In genomic region chr2:43823751-43824150, GRCh38 we compare ENCODE assay signal across 38 cellular contexts. TPM values are rescaled to one million over a fixed set of nuclear protein-coding genes. Genes with fewer than 3 reads are reported as not detected.
"Had no signal": no experiment of that assay in that cellular context is flagged by ENCODE, and none has a peak within 500 bp of the region (broad histone marks: within the 10 kb centered on the region; RNA-seq: fewer than 3 reads in every experiment).

No MANE protein-coding gene starts in this region.

- H3K27ac Mint-ChIP-seq: activated B cell treated with CpG ODN at 0.5 μM for 24 hours; activated CD4-positive, alpha-beta memory T cell treated with anti-CD3 and anti-CD28 coated beads for 36 hours; activated CD4-positive, alpha-beta T cell treated with anti-CD3 and anti-CD28 coated beads, Interleukin-2, amount 10 ng/mL, durations not matched to agents 24 days and 14 days; activated CD8-positive, alpha-beta T cell treated with anti-CD3 and anti-CD28 coated beads for 36 hours; activated naive CD4-positive, alpha-beta T cell treated with anti-CD3 and anti-CD28 coated beads for 36 hours; activated naive CD4-positive, alpha-beta T cell treated with anti-CD3 and anti-CD28 coated beads, Interleukin-2, amount 50 U/mL, for 72 hours; activated naive CD8-positive, alpha-beta T cell treated with anti-CD3 and anti-CD28 coated beads for 36 hours; activated T-cell treated with anti-CD3 and anti-CD28 coated beads, Interleukin-2, amount 50 U/mL, for 72 hours; activated T-helper 1 cell treated with anti-CD3 and anti-CD28 coated beads, Interleukin-12 subunit alpha, Interleukin-12 subunit beta, Interleukin-2, Interleukin-4 antibody, amounts not matched to agents 30 ng/mL and 10 ng/mL and 1 ng/mL, durations not matched to agents 14 hours and 24 hours and 36 hours; activated T-helper 17 cell treated with anti-CD3 and anti-CD28 coated beads, Interleukin-2, amount 50 U/mL, for 72 hours; T-helper 1 cell treated with Interleukin-12 subunit alpha and Interleukin-12 subunit beta and Interleukin-4 antibody, amounts not matched to agents 30 μg/mL and 1 μg/mL, for 36 hours; T-helper 2 cell treated with Interferon-gamma antibody and Interleukin-4, amounts not matched to agents 5 μg/mL and 100 μg/mL, for 36 hours had no signal

- H3K27me3 ChIP-seq: adrenal gland, body of pancreas, brain microvascular endothelial cell, breast epithelium had no signal

- H3K36me3 Mint-ChIP-seq: activated CD4-positive, alpha-beta memory T cell treated with anti-CD3 and anti-CD28 coated beads for 36 hours; activated naive CD4-positive, alpha-beta T cell treated with anti-CD3 and anti-CD28 coated beads, Interleukin-2, amount 50 U/mL, for 72 hours; activated naive CD8-positive, alpha-beta T cell treated with anti-CD3 and anti-CD28 coated beads for 36 hours had no signal

- H3K36me3 ChIP-seq: adrenal gland, brain microvascular endothelial cell, breast epithelium had no signal

- DNase-seq: activated B cell treated with CpG ODN at 0.5 μM for 24 hours; activated CD4-positive, alpha-beta memory T cell treated with anti-CD3 and anti-CD28 coated beads for 36 hours; activated CD4-positive, alpha-beta T cell treated with anti-CD3 and anti-CD28 coated beads for 4 hours; activated CD4-positive, alpha-beta T cell treated with anti-CD3 and anti-CD28 coated beads, Interleukin-2, amount 10 ng/mL, durations not matched to agents 24 days and 14 days; activated CD4-positive, alpha-beta T cell treated with anti-CD3 and anti-CD28 coated beads, Interleukin-2, amount 50 U/mL, for 1 hour; activated CD4-positive, alpha-beta T cell treated with anti-CD3 and anti-CD28 coated beads, Interleukin-2, amount 50 U/mL, for 4 hours; activated CD4-positive, CD25-positive, alpha-beta regulatory T cell treated with anti-CD3 and anti-CD28 coated beads, Interleukin-2, amount 50 U/mL, for 72 hours; activated CD8-positive, alpha-beta T cell treated with anti-CD3 and anti-CD28 coated beads for 36 hours; activated effector memory CD4-positive, alpha-beta T cell treated with anti-CD3 and anti-CD28 coated beads, Interleukin-2, amount 50 U/mL, for 16 hours; activated gamma-delta T cell treated with Interleukin-2 at 50 U/mL for 16 hours; activated naive CD4-positive, alpha-beta T cell; activated naive CD4-positive, alpha-beta T cell treated with anti-CD3 and anti-CD28 coated beads for 36 hours; activated naive CD4-positive, alpha-beta T cell treated with anti-CD3 and anti-CD28 coated beads, Interleukin-2, amount 50 U/mL, for 16 hours; activated naive CD8-positive, alpha-beta T cell treated with anti-CD3 and anti-CD28 coated beads for 36 hours; activated T-cell treated with anti-CD3 and anti-CD28 coated beads for 4 hours; activated T-cell treated with anti-CD3 and anti-CD28 coated beads, Interleukin-2, amount 50 U/mL, for 1 hour; activated T-cell treated with anti-CD3 and anti-CD28 coated beads, Interleukin-2, amount 50 U/mL, for 4 hours; activated T-cell treated with anti-CD3 and anti-CD28 coated beads, Interleukin-2, amount 50 U/mL, for 72 hours; amniotic stem cell; aorta; body of pancreas; brain microvascular endothelial cell; central memory CD4-positive, alpha-beta T cell; T-helper 2 cell; T-helper 9 cell had no signal

- H3K9me3 ChIP-seq: adrenal gland, body of pancreas, breast epithelium had no signal

- H3K4me3 Mint-ChIP-seq: activated B cell treated with CpG ODN at 0.5 μM for 24 hours; activated CD4-positive, alpha-beta memory T cell treated with anti-CD3 and anti-CD28 coated beads for 36 hours; activated CD4-positive, alpha-beta T cell treated with anti-CD3 and anti-CD28 coated beads, Interleukin-2, amount 10 ng/mL, durations not matched to agents 24 days and 14 days; activated CD8-positive, alpha-beta T cell treated with anti-CD3 and anti-CD28 coated beads for 36 hours; activated naive CD4-positive, alpha-beta T cell treated with anti-CD3 and anti-CD28 coated beads for 36 hours; activated naive CD8-positive, alpha-beta T cell treated with anti-CD3 and anti-CD28 coated beads for 36 hours; activated T-cell treated with anti-CD3 and anti-CD28 coated beads, Interleukin-2, amount 50 U/mL, for 4 hours; activated T-cell treated with anti-CD3 and anti-CD28 coated beads, Interleukin-2, amount 50 U/mL, for 72 hours; activated T-helper 1 cell treated with anti-CD3 and anti-CD28 coated beads, Interleukin-12 subunit alpha, Interleukin-12 subunit beta, Interleukin-2, Interleukin-4 antibody, amounts not matched to agents 30 ng/mL and 10 ng/mL and 1 ng/mL, durations not matched to agents 14 hours and 24 hours and 36 hours; activated T-helper 17 cell treated with anti-CD3 and anti-CD28 coated beads, Interleukin-2, amount 50 U/mL, for 72 hours; T-helper 1 cell treated with Interleukin-12 subunit alpha and Interleukin-12 subunit beta and Interleukin-4 antibody, amounts not matched to agents 30 μg/mL and 1 μg/mL, for 36 hours; T-helper 2 cell treated with Interferon-gamma antibody and Interleukin-4, amounts not matched to agents 5 μg/mL and 100 μg/mL, for 36 hours had no signal

- H3K27ac ChIP-seq: body of pancreas, brain microvascular endothelial cell, breast epithelium, VCaP had no signal

- ATAC-seq: activated CD8-positive, alpha-beta T cell treated with anti-CD3 and anti-CD28 coated beads for 36 hours; activated naive CD4-positive, alpha-beta T cell treated with anti-CD3 and anti-CD28 coated beads, Interleukin-2, amount 50 U/mL, for 72 hours; activated T-cell treated with anti-CD3 and anti-CD28 coated beads, Interleukin-2, amount 50 U/mL, for 4 hours; activated T-cell treated with anti-CD3 and anti-CD28 coated beads, Interleukin-2, amount 50 U/mL, for 72 hours; activated T-helper 17 cell treated with anti-CD3 and anti-CD28 coated beads, Interleukin-2, amount 50 U/mL, for 72 hours; body of pancreas had no signal

- H3K4me3 ChIP-seq: adrenal gland, body of pancreas, breast epithelium had no signal

- H3K4me1 Mint-ChIP-seq: activated CD4-positive, alpha-beta T cell treated with anti-CD3 and anti-CD28 coated beads, Interleukin-2, amount 10 ng/mL, durations not matched to agents 24 days and 14 days; activated naive CD8-positive, alpha-beta T cell treated with anti-CD3 and anti-CD28 coated beads for 36 hours; activated T-helper 17 cell treated with anti-CD3 and anti-CD28 coated beads, Interleukin-2, amount 50 U/mL, for 72 hours had no signal

- H3K9me3 Mint-ChIP-seq: activated B cell treated with CpG ODN at 0.5 μM for 24 hours; activated CD4-positive, alpha-beta memory T cell treated with anti-CD3 and anti-CD28 coated beads for 36 hours; activated CD4-positive, alpha-beta T cell treated with anti-CD3 and anti-CD28 coated beads, Interleukin-2, amount 10 ng/mL, durations not matched to agents 24 days and 14 days; activated CD8-positive, alpha-beta T cell treated with anti-CD3 and anti-CD28 coated beads for 36 hours; activated naive CD4-positive, alpha-beta T cell treated with anti-CD3 and anti-CD28 coated beads for 36 hours; activated naive CD8-positive, alpha-beta T cell treated with anti-CD3 and anti-CD28 coated beads for 36 hours; activated T-cell treated with anti-CD3 and anti-CD28 coated beads, Interleukin-2, amount 50 U/mL, for 4 hours; activated T-cell treated with anti-CD3 and anti-CD28 coated beads, Interleukin-2, amount 50 U/mL, for 72 hours; activated T-helper 1 cell treated with anti-CD3 and anti-CD28 coated beads, Interleukin-12 subunit alpha, Interleukin-12 subunit beta, Interleukin-2, Interleukin-4 antibody, amounts not matched to agents 30 ng/mL and 10 ng/mL and 1 ng/mL, durations not matched to agents 14 hours and 24 hours and 36 hours; activated T-helper 17 cell treated with anti-CD3 and anti-CD28 coated beads, Interleukin-2, amount 50 U/mL, for 72 hours; T-helper 1 cell treated with Interleukin-12 subunit alpha and Interleukin-12 subunit beta and Interleukin-4 antibody, amounts not matched to agents 30 μg/mL and 1 μg/mL, for 36 hours; T-helper 2 cell treated with Interferon-gamma antibody and Interleukin-4, amounts not matched to agents 5 μg/mL and 100 μg/mL, for 36 hours had no signal

- FAIRE-seq: astrocyte, TTC549 had no signal

- H3K4me1 ChIP-seq: breast epithelium had no signal

RNA-seq across cellular contexts. Expression of gene ABCG5, which starts 14.9 kb away (rescaled TPM):
- total RNA-seq: activated B cell treated with CpG ODN at 0.5 μM for 24 hours; activated CD4-positive, alpha-beta memory T cell treated with anti-CD3 and anti-CD28 coated beads for 36 hours; activated CD4-positive, alpha-beta T cell treated with anti-CD3 and anti-CD28 coated beads, Interleukin-2, amount 10 ng/mL, durations not matched to agents 24 days and 14 days; activated CD8-positive, alpha-beta memory T cell treated with anti-CD3 and anti-CD28 coated beads for 36 hours; activated CD8-positive, alpha-beta T cell treated with anti-CD3 and anti-CD28 coated beads for 36 hours; activated naive CD4-positive, alpha-beta T cell treated with anti-CD3 and anti-CD28 coated beads for 36 hours; activated naive CD4-positive, alpha-beta T cell treated with anti-CD3 and anti-CD28 coated beads, Interleukin-2, amount 50 U/mL, for 72 hours; activated naive CD8-positive, alpha-beta T cell treated with anti-CD3 and anti-CD28 coated beads for 36 hours; activated T-cell treated with anti-CD3 and anti-CD28 coated beads, Interleukin-2, amount 50 U/mL, for 4 hours; activated T-cell treated with anti-CD3 and anti-CD28 coated beads, Interleukin-2, amount 50 U/mL, for 72 hours; activated T-helper 1 cell treated with anti-CD3 and anti-CD28 coated beads, Interleukin-12 subunit alpha, Interleukin-12 subunit beta, Interleukin-2, Interleukin-4 antibody, amounts not matched to agents 30 ng/mL and 10 ng/mL and 1 ng/mL, durations not matched to agents 14 hours and 24 hours and 36 hours; activated T-helper 17 cell treated with anti-CD3 and anti-CD28 coated beads, Interleukin-2, amount 50 U/mL, for 72 hours; aorta; astrocyte; body of pancreas; breast epithelium; cardiac septum; cerebellum had no signal

RNA-seq across cellular contexts. Expression of gene ABCG8, which starts 15.0 kb away (rescaled TPM):
- total RNA-seq: activated B cell treated with CpG ODN at 0.5 μM for 24 hours; activated CD4-positive, alpha-beta memory T cell treated with anti-CD3 and anti-CD28 coated beads for 36 hours; activated CD4-positive, alpha-beta T cell treated with anti-CD3 and anti-CD28 coated beads, Interleukin-2, amount 10 ng/mL, durations not matched to agents 24 days and 14 days; activated CD8-positive, alpha-beta memory T cell treated with anti-CD3 and anti-CD28 coated beads for 36 hours; activated CD8-positive, alpha-beta T cell treated with anti-CD3 and anti-CD28 coated beads for 36 hours; activated naive CD4-positive, alpha-beta T cell treated with anti-CD3 and anti-CD28 coated beads for 36 hours; activated naive CD4-positive, alpha-beta T cell treated with anti-CD3 and anti-CD28 coated beads, Interleukin-2, amount 50 U/mL, for 72 hours; activated naive CD8-positive, alpha-beta T cell treated with anti-CD3 and anti-CD28 coated beads for 36 hours; activated T-cell treated with anti-CD3 and anti-CD28 coated beads, Interleukin-2, amount 50 U/mL, for 72 hours; activated T-helper 17 cell treated with anti-CD3 and anti-CD28 coated beads, Interleukin-2, amount 50 U/mL, for 72 hours; aorta; astrocyte; body of pancreas; cardiac septum had no signal
